In genomic region chr12:53467082-53467481, GRCh38 we compare ENCODE assay signal across 32 cellular contexts. TPM values are rescaled to one million over a fixed set of nuclear protein-coding genes. Genes with fewer than 3 reads are reported as not detected.
DNase-seq lines count a peak whose midpoint lies in the region; ATAC-seq and TF ChIP-seq lines count a peak whose summit lies in the region.
"Had no signal": no experiment of that assay in that cellular context is flagged by ENCODE, and none has a peak within 500 bp of the region (broad histone marks: within the 10 kb centered on the region; RNA-seq: fewer than 3 reads in every experiment).

No MANE protein-coding gene starts in this region.

- DNase-seq in activated T-cell treated with anti-CD3 and anti-CD28 coated beads, Interleukin-2, amount 50 U/mL, for 24 hours = no peak
- DNase-seq in activated T-cell treated with anti-CD3 and anti-CD28 coated beads, Interleukin-2, amount 50 U/mL, for 48 hours = no peak
- DNase-seq in effector memory CD8-positive, alpha-beta T cell = no peak
- no peak for DNase-seq in stimulated activated effector memory CD8-positive, alpha-beta T cell treated with anti-CD3 and anti-CD28 coated beads, Interleukin-12 subunit alpha, Interleukin-12 subunit beta, amount 100 ng/mL, for 72 hours (ENCODE audit: low spot score in 2 of 2)
- DNase-seq in mucosa of descending colon (no peak), AML-193 (lab: John Stamatoyannopoulos, UW) (no peak), ascending aorta (ENCODE audit: low spot score in 2 of 2) (no peak)
- DNase-seq: activated B cell treated with CpG ODN at 0.5 μM for 24 hours; activated CD4-positive, alpha-beta T cell treated with anti-CD3 and anti-CD28 coated beads, Interleukin-2, amount 50 U/mL, for 48 hours; activated gamma-delta T cell; body of pancreas; esophagus squamous epithelium; foreskin keratinocyte; GM23248; heart left ventricle; islet precursor cell; left ventricle myocardium superior; MV-4-11; naive thymus-derived CD8-positive, alpha-beta T cell; NCI-H1436 treated with DMSO at 0.1 percent for 48 hours; NCI-H345; NCI-H748 treated with DMSO at 0.1 percent for 48 hours; nucleus accumbens; SIG-M5; sigmoid colon; stimulated activated CD4-positive, alpha-beta T cell treated with anti-CD3 and anti-CD28 coated beads, Interleukin-4, amount 100 ng/mL, for 24 hours; T-helper 9 cell had no signal

- H3K4me1 ChIP-seq in KMS-11 (ENCODE audit: low read depth, poor library complexity, severe bottlenecking) = peaks cover 99% of the 10 kb centered on the region
- H3K4me1 ChIP-seq in mucosa of descending colon (ENCODE audit: low read depth) = peaks cover under 1% of the 10 kb centered on the region
- H3K4me1 ChIP-seq in ascending aorta = no peaks in the 10 kb centered on the region
- H3K4me1 ChIP-seq: foreskin keratinocyte, upper lobe of right lung had no signal

- H3K4me1 Mint-ChIP-seq in activated T-cell treated with anti-CD3 and anti-CD28 coated beads, Interleukin-2, amount 50 U/mL, for 24 hours (ENCODE audit: low read depth) = peaks cover 58% of the 10 kb centered on the region
- peaks cover 23 to 47% of the 10 kb centered on the region in 2 donors for H3K4me1 Mint-ChIP-seq in effector memory CD8-positive, alpha-beta T cell (ENCODE audit: low read depth in 2 of 2)
- H3K4me1 Mint-ChIP-seq in stimulated activated effector memory CD8-positive, alpha-beta T cell treated with anti-CD3 and anti-CD28 coated beads, Interleukin-12 subunit alpha, Interleukin-12 subunit beta, amount 100 ng/mL, for 72 hours = peaks cover 38% of the 10 kb centered on the region

- TF ChIP-seq CTCF in KMS-11 (conservative IDR thresholded peaks at IDR 0.05; ENCODE audit: low read depth, low read length) = no peak
- no peak for TF ChIP-seq CTCF in mucosa of descending colon (IDR thresholded peaks at IDR 0.05)
- no peak for TF ChIP-seq CTCF in ascending aorta (IDR thresholded peaks at IDR 0.05)

- H3K9me3 ChIP-seq in mucosa of descending colon (no peaks in the 10 kb centered on the region), ascending aorta (no peaks in the 10 kb centered on the region)
- H3K9me3 ChIP-seq: body of pancreas, esophagus squamous epithelium, heart left ventricle, prostate gland, sigmoid colon, upper lobe of right lung had no signal

- peaks cover 33% of the 10 kb centered on the region for H4K20me1 ChIP-seq in KMS-11 (ENCODE audit: insufficient read depth)

- H3K36me3 ChIP-seq in KMS-11 (ENCODE audit: insufficient read depth) = peaks cover 83% of the 10 kb centered on the region; the same call in 1 of the 2 replicates
- peaks cover 42% of the 10 kb centered on the region for H3K36me3 ChIP-seq in mucosa of descending colon (ENCODE audit: low read depth)
- peaks cover 99 to 100% of the 10 kb centered on the region in 2 donors for H3K36me3 ChIP-seq in ascending aorta

- H3K36me3 Mint-ChIP-seq in activated T-cell treated with anti-CD3 and anti-CD28 coated beads, Interleukin-2, amount 50 U/mL, for 24 hours (ENCODE audit: low read depth) = peaks cover 99% of the 10 kb centered on the region
- peaks cover 100% of the 10 kb centered on the region for H3K36me3 Mint-ChIP-seq in effector memory CD8-positive, alpha-beta T cell (ENCODE audit: insufficient read depth)
- peaks cover 100% of the 10 kb centered on the region for H3K36me3 Mint-ChIP-seq in stimulated activated effector memory CD8-positive, alpha-beta T cell treated with anti-CD3 and anti-CD28 coated beads, Interleukin-12 subunit alpha, Interleukin-12 subunit beta, amount 100 ng/mL, for 72 hours

- H3K4me3 Mint-ChIP-seq in activated T-cell treated with anti-CD3 and anti-CD28 coated beads, Interleukin-2, amount 50 U/mL, for 24 hours = no peak overlapping the region
- H3K4me3 Mint-ChIP-seq in effector memory CD8-positive, alpha-beta T cell = no peak overlapping the region
- no peak overlapping the region for H3K4me3 Mint-ChIP-seq in stimulated activated effector memory CD8-positive, alpha-beta T cell treated with anti-CD3 and anti-CD28 coated beads, Interleukin-12 subunit alpha, Interleukin-12 subunit beta, amount 100 ng/mL, for 72 hours
- H3K4me3 Mint-ChIP-seq: activated B cell treated with CpG ODN at 0.5 μM for 24 hours; central memory CD8-positive, alpha-beta T cell; naive thymus-derived CD8-positive, alpha-beta T cell had no signal

- H3K27me3 ChIP-seq in KMS-11 (ENCODE audit: insufficient read depth, low read depth) (no peaks in the 10 kb centered on the region), ascending aorta (no peaks in the 10 kb centered on the region)
- H3K27me3 ChIP-seq: body of pancreas, esophagus squamous epithelium, foreskin keratinocyte, heart left ventricle, sigmoid colon, upper lobe of right lung had no signal

- H3K9me3 Mint-ChIP-seq in activated T-cell treated with anti-CD3 and anti-CD28 coated beads, Interleukin-2, amount 50 U/mL, for 24 hours = no peaks in the 10 kb centered on the region
- no peaks in the 10 kb centered on the region for H3K9me3 Mint-ChIP-seq in effector memory CD8-positive, alpha-beta T cell
- H3K9me3 Mint-ChIP-seq in stimulated activated effector memory CD8-positive, alpha-beta T cell treated with anti-CD3 and anti-CD28 coated beads, Interleukin-12 subunit alpha, Interleukin-12 subunit beta, amount 100 ng/mL, for 72 hours = no peaks in the 10 kb centered on the region
- H3K9me3 Mint-ChIP-seq: activated B cell treated with CpG ODN at 0.5 μM for 24 hours; central memory CD8-positive, alpha-beta T cell; naive thymus-derived CD8-positive, alpha-beta T cell had no signal

- H3K4me2 ChIP-seq in KMS-11 = peak overlapping the region; percentile 77

- no peaks in the 10 kb centered on the region for H3K27me3 Mint-ChIP-seq in activated T-cell treated with anti-CD3 and anti-CD28 coated beads, Interleukin-2, amount 50 U/mL, for 24 hours
- no peaks in the 10 kb centered on the region for H3K27me3 Mint-ChIP-seq in effector memory CD8-positive, alpha-beta T cell
- H3K27me3 Mint-ChIP-seq: activated B cell treated with CpG ODN at 0.5 μM for 24 hours; central memory CD8-positive, alpha-beta T cell; naive thymus-derived CD8-positive, alpha-beta T cell had no signal

- H3K4me3 ChIP-seq in KMS-11 (IDR thresholded peaks at IDR 0.05; ENCODE audit: insufficient read depth, low read depth, low read length) (no peak overlapping the region), mucosa of descending colon (no peak overlapping the region), ascending aorta (no peak overlapping the region)
- H3K4me3 ChIP-seq: body of pancreas, esophagus squamous epithelium, GM23248, heart left ventricle, prostate gland, sigmoid colon, upper lobe of right lung had no signal

- H2AFZ ChIP-seq in KMS-11 (ENCODE audit: low read depth) = no peak overlapping the region
- H2AFZ ChIP-seq: GM23248 had no signal

- peak overlapping the region; percentile 73 for H3K27ac Mint-ChIP-seq in activated T-cell treated with anti-CD3 and anti-CD28 coated beads, Interleukin-2, amount 50 U/mL, for 24 hours
- H3K27ac Mint-ChIP-seq in effector memory CD8-positive, alpha-beta T cell = peak overlapping the region; percentile 4 to 26
- H3K27ac Mint-ChIP-seq in stimulated activated effector memory CD8-positive, alpha-beta T cell treated with anti-CD3 and anti-CD28 coated beads, Interleukin-12 subunit alpha, Interleukin-12 subunit beta, amount 100 ng/mL, for 72 hours = peak overlapping the region; percentile 20
- H3K27ac Mint-ChIP-seq: activated B cell treated with CpG ODN at 0.5 μM for 24 hours had no signal

- intact Hi-C loops in mucosa of descending colon (cut with DNase I, micrococcal nuclease) (no loop called here), ascending aorta (cut with DNase I) (no loop called here)

- ATAC-seq in effector memory CD8-positive, alpha-beta T cell (replicated peaks) = no peak
- no peak for ATAC-seq in stimulated activated effector memory CD8-positive, alpha-beta T cell treated with anti-CD3 and anti-CD28 coated beads, Interleukin-12 subunit alpha, Interleukin-12 subunit beta, amount 100 ng/mL, for 72 hours
- ATAC-seq in mucosa of descending colon = no peak
- ATAC-seq: body of pancreas; foreskin keratinocyte; left ventricle myocardium superior; naive thymus-derived CD8-positive, alpha-beta T cell; upper lobe of right lung had no signal

- peak overlapping the region; percentile 59 for H3K27ac ChIP-seq in KMS-11
- no peak overlapping the region for H3K27ac ChIP-seq in ascending aorta
- H3K27ac ChIP-seq: body of pancreas, esophagus squamous epithelium, foreskin keratinocyte, GM23248, prostate gland, sigmoid colon, upper lobe of right lung had no signal

- H3K79me2 ChIP-seq in KMS-11 (ENCODE audit: insufficient read depth, low read depth) = peaks cover 91% of the 10 kb centered on the region

- H3K9ac ChIP-seq in KMS-11 = peak overlapping the region; percentile 0; the same call in 1 of the 2 replicates

RNA-seq across cellular contexts. Expression of gene PCBP2, which starts 15.2 kb away (rescaled TPM):
- total RNA-seq in mucosa of descending colon (100 to 1,000 TPM; 584 to 701 (median 615) TPM), ascending aorta (354 TPM)

RNA-seq across cellular contexts. Expression of gene PRR13, which starts 25.5 kb away (rescaled TPM):
- total RNA-seq in mucosa of descending colon = 100 to 1,000 TPM; 283 to 581 (median 528) TPM
- 20.6 TPM for total RNA-seq in ascending aorta

RNA-seq across cellular contexts. Expression of gene MAP3K12, which starts 32.2 kb away (rescaled TPM):
- total RNA-seq in mucosa of descending colon = 10 to 100 TPM in 1 of 3 donors, 1 to 10 TPM in 2; 3.2 to 18.8 (median 8.9) TPM
- 20.8 TPM for total RNA-seq in ascending aorta

RNA-seq across cellular contexts. Expression of gene TARBP2, which starts 34.0 kb away (rescaled TPM):
- total RNA-seq in mucosa of descending colon (10 to 100 TPM; 22.9 to 26.8 (median 25.1) TPM), ascending aorta (32.9 TPM)

RNA-seq across cellular contexts. Expression of gene NPFF, which starts 40.2 kb away (rescaled TPM):
- total RNA-seq in mucosa of descending colon (not detected), ascending aorta (2.8 TPM)
- total RNA-seq: activated B cell treated with CpG ODN at 0.5 μM for 24 hours; body of pancreas; foreskin keratinocyte; GM23248; heart left ventricle; left ventricle myocardium superior; LHCN-M2; naive thymus-derived CD8-positive, alpha-beta T cell; prostate gland; sigmoid colon; upper lobe of right lung had no signal

Comparison
In these comparisons a context has a peak if more than half of its experiments do, and no peak if none do; other contexts are left out.
1. H3K27ac Mint-ChIP-seq: peak in every context shown above with its lines; median percentile 73 in activated T-cell treated with anti-CD3 and anti-CD28 coated beads, Interleukin-2, amount 50 U/mL, for 24 hours; 20 in stimulated activated effector memory CD8-positive, alpha-beta T cell treated with anti-CD3 and anti-CD28 coated beads, Interleukin-12 subunit alpha, Interleukin-12 subunit beta, amount 100 ng/mL, for 72 hours; 15 in effector memory CD8-positive, alpha-beta T cell.
2. RNA of gene PRR13, which starts 25.5 kb away (total RNA-seq): 283 to 581 TPM in mucosa of descending colon; 20.6 TPM in ascending aorta (single experiment); every median in the first group is over 10 times any median in the second.